20 cellular contexts compared by ENCODE assay signal in the genomic region with DNA sequence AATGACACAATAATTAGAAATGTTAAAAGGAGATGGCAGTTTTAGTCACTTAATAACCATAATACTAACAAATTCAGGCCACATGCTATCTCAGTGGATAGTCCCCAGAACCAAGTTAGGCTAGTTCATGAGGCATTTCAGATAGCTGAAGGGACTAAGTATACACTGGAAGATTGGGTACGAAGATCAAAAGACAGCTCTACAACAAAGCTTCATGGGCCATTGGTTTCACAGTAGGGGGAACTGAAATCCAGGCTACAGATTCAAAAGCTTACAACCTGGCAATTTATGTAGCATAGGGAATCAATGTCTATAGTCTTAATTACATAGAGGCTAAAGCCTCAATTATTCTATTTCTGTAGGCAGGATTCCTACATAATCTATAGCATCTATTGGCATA.
DNase-seq lines count a peak whose midpoint lies in the region; ATAC-seq and TF ChIP-seq lines count a peak whose summit lies in the region.
"Had no signal": no experiment of that assay in that cellular context is flagged by ENCODE, and none has a peak within 500 bp of the region (broad histone marks: within the 10 kb centered on the region; RNA-seq: fewer than 3 reads in every experiment).

No MANE protein-coding gene starts in this region.

- dilution Hi-C loops in mammary epithelial cell (cut with HindIII; ENCODE audit: low sequenced_read_pairs), result no loop called here

- H3K4me1 ChIP-seq in BLaER1 (peaks cover 19% of the 10 kb centered on the region), mammary epithelial cell (ENCODE audit: insufficient read depth, low read length) (no peaks in the 10 kb centered on the region)

- H3K36me3 ChIP-seq in BLaER1 (no peaks in the 10 kb centered on the region), mammary epithelial cell (ENCODE audit: insufficient read depth, low read length) (no peaks in the 10 kb centered on the region)

- in situ Hi-C loops in mammary epithelial cell (cut with MboI; ENCODE audit: low sequenced_read_pairs in 2 of 2), result no loop called here

- no peaks in the 10 kb centered on the region for H3K36me3 Mint-ChIP-seq in activated CD4-positive, alpha-beta T cell treated with anti-CD3 and anti-CD28 coated beads for 36 hours (ENCODE audit: low read depth)
- peaks cover 0 to 4% (median 0%) of the 10 kb centered on the region in 3 donors for H3K36me3 Mint-ChIP-seq in immature natural killer cell
- H3K36me3 Mint-ChIP-seq: CD4-positive, alpha-beta memory T cell had no signal

- H3K4me3 ChIP-seq in BLaER1 (no peak overlapping the region), GM12865 (ENCODE audit: low read depth, low read length) (no peak overlapping the region), mammary epithelial cell (replicated peaks in 1 of 3; ENCODE audit: insufficient read depth in 1 of 3, low read depth in 2 of 3, low read length in 3 of 3) (no peak overlapping the region)
- H3K4me3 ChIP-seq: GM23338 had no signal

- POLR2A ChIA-PET in activated CD4-positive, alpha-beta T cell treated with anti-CD3 and anti-CD28 coated beads for 36 hours (lab: Charles Lee), result no interaction called here

- H3K9ac ChIP-seq in BLaER1 (no peak overlapping the region), mammary epithelial cell (ENCODE audit: insufficient read depth, low read length) (no peak overlapping the region)

- peaks cover 22% of the 10 kb centered on the region for H3K9me3 ChIP-seq in BLaER1
- peaks cover 2% of the 10 kb centered on the region for H3K9me3 ChIP-seq in mammary epithelial cell (replicated peaks; ENCODE audit: insufficient read depth, low read length)

- intact Hi-C loops in mammary epithelial cell (cut with micrococcal nuclease), result no loop called here
- intact Hi-C loops in activated CD4-positive, alpha-beta T cell treated with anti-CD3 and anti-CD28 coated beads for 36 hours (cut with DNase I, micrococcal nuclease), result no loop called here

- H4K20me1 ChIP-seq in BLaER1 (no peaks in the 10 kb centered on the region), mammary epithelial cell (ENCODE audit: insufficient read depth, low read length) (no peaks in the 10 kb centered on the region)

- H3K79me2 ChIP-seq in mammary epithelial cell (ENCODE audit: insufficient read depth, low read length), result no peaks in the 10 kb centered on the region

- TF ChIP-seq CTCF in GM12865 (IDR thresholded peaks at IDR 0.05; ENCODE audit: insufficient read depth, low read depth, low read length, missing control alignments) (no peak), mammary epithelial cell (conservative IDR thresholded peaks at IDR 0.05 in 1 of 2, IDR thresholded peaks at IDR 0.05 in 1 of 2; ENCODE audit: extremely low read depth in 1 of 2, insufficient read depth in 1 of 2, low read depth in 1 of 2, low read length in 2 of 2) (no peak)

- H3K27ac ChIP-seq in BLaER1 (no peak overlapping the region), mammary epithelial cell (ENCODE audit: insufficient read depth, low read depth, low read length) (no peak overlapping the region)
- H3K27ac ChIP-seq: 22Rv1 had no signal

- DNase-seq in GM12865 (ENCODE audit: low read depth) (peak; percentile 5), NCI-H69 (lab: John Stamatoyannopoulos, UW) (peak; percentile 3), left kidney (ENCODE audit: low read depth, low spot score) (peak; percentile 29), mammary epithelial cell (no peak), hippocampal formation (lab: John Stamatoyannopoulos, UW) (no peak), immature natural killer cell (no peak)
- no peak for DNase-seq in activated CD4-positive, alpha-beta T cell treated with anti-CD3 and anti-CD28 coated beads for 36 hours
- DNase-seq: C1 segment of cervical spinal cord; Calu3; CD4-positive, alpha-beta memory T cell; COR-L47; DMS53; DMS79 treated with DMSO at 0.1 percent for 48 hours; GF-D8; H9 had no signal

- BruUV-seq in mammary epithelial cell (replicated peaks; lab: Mats Ljungman, UMichigan), result no TSS peak

- no peak overlapping the region for H3K4me3 Mint-ChIP-seq in activated CD4-positive, alpha-beta T cell treated with anti-CD3 and anti-CD28 coated beads for 36 hours
- H3K4me3 Mint-ChIP-seq in immature natural killer cell, result no peak overlapping the region
- H3K4me3 Mint-ChIP-seq: B cell; CD4-positive, alpha-beta memory T cell; GM23338; H9 had no signal

- no peaks in the 10 kb centered on the region for H3K27me3 ChIP-seq in BLaER1
- no peaks in the 10 kb centered on the region for H3K27me3 ChIP-seq in mammary epithelial cell (ENCODE audit: insufficient read depth, low read length)

- H2AFZ ChIP-seq in mammary epithelial cell (ENCODE audit: low read depth, low read length), result no peak overlapping the region
- H2AFZ ChIP-seq: GM23338 had no signal

- H3K27me3 Mint-ChIP-seq in activated CD4-positive, alpha-beta T cell treated with anti-CD3 and anti-CD28 coated beads for 36 hours, result peaks cover 4% of the 10 kb centered on the region
- peaks cover 0 to 2% (median 2%) of the 10 kb centered on the region in 3 donors for H3K27me3 Mint-ChIP-seq in immature natural killer cell (ENCODE audit: low read depth in 3 of 3)

- H3K9me3 Mint-ChIP-seq in activated CD4-positive, alpha-beta T cell treated with anti-CD3 and anti-CD28 coated beads for 36 hours (ENCODE audit: low read depth), result no peaks in the 10 kb centered on the region
- no peaks in the 10 kb centered on the region for H3K9me3 Mint-ChIP-seq in immature natural killer cell

- no peak overlapping the region for H3K27ac Mint-ChIP-seq in activated CD4-positive, alpha-beta T cell treated with anti-CD3 and anti-CD28 coated beads for 36 hours
- H3K27ac Mint-ChIP-seq in immature natural killer cell, result no peak overlapping the region
- H3K27ac Mint-ChIP-seq: B cell; CD4-positive, alpha-beta memory T cell; GM23338; H9 had no signal

- CTCF ChIA-PET in mammary epithelial cell (lab: Charles Lee; ENCODE audit: low non-redundant PET), result no interaction called here
- CTCF ChIA-PET in activated CD4-positive, alpha-beta T cell treated with anti-CD3 and anti-CD28 coated beads for 36 hours (lab: Charles Lee), result no interaction called here

- 55% methylated on average over 1 of the region's 1 CpG for WGBS in mammary epithelial cell (ENCODE audit: low coverage, missing lambda C conversion rate)

- ATAC-seq in activated CD4-positive, alpha-beta T cell treated with anti-CD3 and anti-CD28 coated beads for 36 hours, result no peak
- ATAC-seq: GM23338, HCT116 had no signal

- H3K4me2 ChIP-seq in BLaER1 (peak overlapping the region; percentile 5; the same call in 1 of the 2 replicates), mammary epithelial cell (ENCODE audit: insufficient read depth, low read depth, low read length) (no peak overlapping the region)
- H3K4me2 ChIP-seq: GM23338 had no signal

- H3K4me1 Mint-ChIP-seq in activated CD4-positive, alpha-beta T cell treated with anti-CD3 and anti-CD28 coated beads for 36 hours, result no peaks in the 10 kb centered on the region
- H3K4me1 Mint-ChIP-seq in immature natural killer cell, result peaks cover 0 to 11% of the 10 kb centered on the region in 2 donors
- H3K4me1 Mint-ChIP-seq: B cell; CD4-positive, alpha-beta memory T cell had no signal

Comparison
In these comparisons a context has a peak if more than half of its experiments do, and no peak if none do; other contexts are left out.
1. DNase-seq: peak in GM12865 (single experiment), NCI-H69 (single experiment) and left kidney (single experiment); none in mammary epithelial cell (single experiment), hippocampal formation (0 of 2), activated CD4-positive, alpha-beta T cell treated with anti-CD3 and anti-CD28 coated beads for 36 hours (single experiment) and immature natural killer cell (0 of 3).